8 cellular contexts compared by ENCODE assay signal in the genomic region with DNA sequence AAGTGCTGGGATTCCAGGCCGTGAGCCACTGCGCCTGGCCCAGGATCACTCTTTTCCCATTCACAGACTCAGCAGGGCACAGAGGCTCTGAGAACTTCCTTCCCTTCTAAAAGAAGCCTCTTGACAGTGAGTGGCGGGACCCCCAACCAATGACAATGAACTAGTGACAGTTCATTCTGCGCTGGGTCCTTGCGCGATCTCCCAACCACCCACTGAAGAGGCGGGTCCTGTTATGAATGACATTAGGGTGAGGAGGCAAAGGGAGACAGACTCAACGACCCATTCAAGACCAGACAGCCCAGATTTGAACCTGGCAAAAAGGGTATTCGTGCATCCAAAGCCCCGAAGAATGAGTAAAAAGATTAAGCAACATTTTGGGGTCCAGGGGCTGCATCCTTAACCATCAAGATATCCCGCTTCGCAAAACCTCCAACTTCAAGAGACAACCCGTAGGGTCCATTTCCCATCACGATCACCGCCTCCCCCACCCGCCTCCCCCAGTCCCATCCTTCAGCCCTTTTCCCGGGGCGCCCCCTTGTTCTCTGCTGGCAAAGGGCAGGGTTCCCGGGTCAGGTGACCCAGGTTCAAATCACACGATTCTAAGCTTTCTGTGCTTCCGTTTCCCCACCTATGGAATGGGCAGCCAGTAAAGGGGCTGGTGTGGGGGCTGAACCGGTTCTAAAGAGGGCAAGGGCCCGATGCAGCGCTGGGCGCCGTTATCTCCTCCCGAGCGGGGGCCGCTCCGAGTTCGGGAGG. TPM values are rescaled to one million over a fixed set of nuclear protein-coding genes. Genes with fewer than 3 reads are reported as not detected.
A peak's percentile ranks its signal among the peaks of the same experiment; 100 is the strongest.
DNase-seq lines count a peak whose midpoint lies in the region; ATAC-seq and TF ChIP-seq lines count a peak whose summit lies in the region.

No MANE protein-coding gene starts in this region.

- H3K79me2 ChIP-seq in Karpas-422 (ENCODE audit: low read length) = peaks cover 85% of the 10 kb centered on the region

- H3K36me3 ChIP-seq in Karpas-422 (ENCODE audit: insufficient read depth, low read length) (peaks cover 17% of the 10 kb centered on the region), suprapubic skin (peaks cover 27% of the 10 kb centered on the region)

- ATAC-seq in GM21529 (IDR thresholded peaks at IDR 0.05; ENCODE audit: unreplicated experiment) = peak; percentile 44

- no peak for TF ChIP-seq POLR2A in suprapubic skin (IDR thresholded peaks at IDR 0.05)

- H3K4me1 ChIP-seq in Karpas-422 (ENCODE audit: low read length) (peaks cover 28% of the 10 kb centered on the region), suprapubic skin (peaks cover 30% of the 10 kb centered on the region)

- H3K4me2 ChIP-seq in Karpas-422 (ENCODE audit: low read depth, low read length, poor library complexity, severe bottlenecking) = peak overlapping the region; percentile 81

- DNase-seq in COLO829 (ENCODE audit: low spot score) = peak; percentile 83
- peak; percentile 77 for DNase-seq in Karpas-422
- peak; percentile 68 for DNase-seq in SIG-M5 (lab: John Stamatoyannopoulos, UW)
- DNase-seq in activated naive CD4-positive, alpha-beta T cell treated with anti-CD3 and anti-CD28 coated beads, Interleukin-2, amount 50 U/mL, for 16 hours = peak; percentile 86
- DNase-seq in glomerular visceral epithelial cell (ENCODE audit: extremely low spot score) = peak; percentile 91
- DNase-seq in occipital lobe (lab: John Stamatoyannopoulos, UW) = peak; percentile 80
- peak in 1 of 2 donors; percentile 91 for DNase-seq in suprapubic skin (ENCODE audit: low spot score in 2 of 2)

- no peaks in the 10 kb centered on the region for H3K27me3 ChIP-seq in Karpas-422 (ENCODE audit: low read length)
- H3K27me3 ChIP-seq in suprapubic skin = no peaks in the 10 kb centered on the region

- H3K27ac ChIP-seq in Karpas-422 (ENCODE audit: low read length) = peak overlapping the region; percentile 95
- peak overlapping the region; percentile 92 for H3K27ac ChIP-seq in suprapubic skin

- no peaks in the 10 kb centered on the region for H3K9me2 ChIP-seq in Karpas-422 (replicated peaks; ENCODE audit: insufficient read depth, low read length)

- H3K9ac ChIP-seq in Karpas-422 (ENCODE audit: low read length) = peak overlapping the region; percentile 100

- H4K20me1 ChIP-seq in Karpas-422 (ENCODE audit: insufficient read depth, low read depth, low read length) = peaks cover 17% of the 10 kb centered on the region

- H3K9me3 ChIP-seq in Karpas-422 (ENCODE audit: low read length) (no peaks in the 10 kb centered on the region), suprapubic skin (no peaks in the 10 kb centered on the region)

- no peak for TF ChIP-seq CTCF in suprapubic skin (IDR thresholded peaks at IDR 0.05)

- H3K4me3 ChIP-seq in Karpas-422 (ENCODE audit: low read length) (peak overlapping the region; percentile 99), suprapubic skin (peak overlapping the region; percentile 83)

- no peak overlapping the region for H2AFZ ChIP-seq in Karpas-422 (ENCODE audit: low read length)

- WGBS in suprapubic skin = 3% methylated on average over 15 of the region's 31 CpGs

- no peak for TF ChIP-seq EP300 in suprapubic skin (IDR thresholded peaks at IDR 0.05)

RNA-seq across cellular contexts. Expression of a gene that starts 0.7 kb away (rescaled TPM):
- total RNA-seq in Karpas-422 (2014; rRNA removed; shearing (Covaris generic); ENCODE audit: low replicate concordance) = 71.7 and 74.1 TPM in 2 replicates
- total RNA-seq in occipital lobe (102 TPM), suprapubic skin (10 to 100 TPM; 32.1 to 58.7 (median 38.7) TPM)

RNA-seq across cellular contexts. Expression of a gene that starts 0.8 kb away (rescaled TPM):
- 25.1 and 43.6 TPM in 2 replicates for total RNA-seq in Karpas-422 (2014; rRNA removed; shearing (Covaris generic); ENCODE audit: low replicate concordance)
- total RNA-seq in occipital lobe = 47.4 TPM
- 10 to 100 TPM; 14.4 to 34.9 (median 26.0) TPM for total RNA-seq in suprapubic skin

RNA-seq across cellular contexts. Expression of a gene that starts 31.2 kb away (rescaled TPM):
- 4.5 and 6.2 TPM in 2 replicates for total RNA-seq in Karpas-422 (2014; rRNA removed; shearing (Covaris generic); ENCODE audit: low replicate concordance)
- total RNA-seq in occipital lobe (12.6 TPM), suprapubic skin (10 to 100 TPM in 3 of 4 donors, 1 to 10 TPM in 1; 4.9 to 14.6 (median 10.6) TPM)
